Comparison of ENCODE assay signal across 8 cellular contexts in the genomic region with DNA sequence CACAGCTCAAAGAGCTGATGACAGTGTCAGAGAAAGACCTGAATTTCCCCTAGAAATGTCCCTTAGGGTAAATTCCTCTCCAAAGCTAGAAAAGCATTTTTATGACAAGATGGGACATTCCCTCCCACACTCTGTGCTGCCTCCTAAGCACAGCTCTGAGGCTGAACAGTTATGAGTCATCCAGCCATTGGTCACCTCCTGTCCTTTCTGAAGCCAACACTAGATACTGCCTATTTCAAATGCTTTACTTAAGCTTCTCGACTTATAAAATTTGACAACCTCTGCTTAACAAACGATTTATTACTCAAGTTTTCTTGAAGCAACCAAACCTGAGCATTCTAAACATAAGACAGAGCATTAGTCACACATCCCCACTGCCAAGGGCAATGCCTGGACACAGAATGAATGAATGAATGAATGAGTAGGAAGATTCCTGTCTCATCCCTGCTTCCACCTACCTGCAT. TPM values are rescaled to one million over a fixed set of nuclear protein-coding genes. Genes with fewer than 3 reads are reported as not detected.
DNase-seq lines count a peak whose midpoint lies in the region; ATAC-seq and TF ChIP-seq lines count a peak whose summit lies in the region.

No MANE protein-coding gene starts in this region.

- TF ChIP-seq CTCF in uterus (IDR thresholded peaks at IDR 0.05), result no peak

- H3K4me3 ChIP-seq in uterus, result no peak overlapping the region

- no peak overlapping the region for H3K4me3 Mint-ChIP-seq in naive thymus-derived CD8-positive, alpha-beta T cell

- no peak overlapping the region for H3K27ac Mint-ChIP-seq in naive thymus-derived CD8-positive, alpha-beta T cell

- no peaks in the 10 kb centered on the region for H3K36me3 Mint-ChIP-seq in naive thymus-derived CD8-positive, alpha-beta T cell

- H3K4me1 Mint-ChIP-seq in naive thymus-derived CD8-positive, alpha-beta T cell, result peaks cover 12 to 28% (median 17%) of the 10 kb centered on the region in 4 donors

- intact Hi-C loops in uterus (cut with DNase I; ENCODE audit: low total_unique reads), result no loop called here

- no peak overlapping the region for H3K27ac ChIP-seq in uterus

- no peaks in the 10 kb centered on the region for H3K9me3 ChIP-seq in uterus

- no peaks in the 10 kb centered on the region for H3K27me3 ChIP-seq in uterus

- no peaks in the 10 kb centered on the region for H3K4me1 ChIP-seq in uterus

- ATAC-seq in GM21390 (IDR thresholded peaks at IDR 0.05; ENCODE audit: unreplicated experiment) (peak; percentile 55), HG03460 (IDR thresholded peaks at IDR 0.05; ENCODE audit: unreplicated experiment) (peak; percentile 67)
- ATAC-seq in naive thymus-derived CD8-positive, alpha-beta T cell, result no peak

- POLR2A ChIA-PET in naive thymus-derived CD8-positive, alpha-beta T cell (lab: Charles Lee), result no interaction called here

- no peaks in the 10 kb centered on the region for H3K9me3 Mint-ChIP-seq in naive thymus-derived CD8-positive, alpha-beta T cell

- no peaks in the 10 kb centered on the region for H3K36me3 ChIP-seq in uterus

- no peak for TF ChIP-seq POLR2A in uterus (IDR thresholded peaks at IDR 0.05)

- DNase-seq in ELF-1 (ENCODE audit: low read depth, low spot score) (peak; percentile 78), dermis blood vessel endothelial cell (peak; percentile 51), cortex of kidney (lab: John Stamatoyannopoulos, UW) (no peak), uterus (no peak), GDM1 (lab: John Stamatoyannopoulos, UW) (no peak)
- DNase-seq in naive thymus-derived CD8-positive, alpha-beta T cell, result no peak

- H3K27me3 Mint-ChIP-seq in naive thymus-derived CD8-positive, alpha-beta T cell, result peaks cover 19 to 42% (median 33%) of the 10 kb centered on the region in 5 donors

RNA-seq across cellular contexts. Expression of gene B4GALT6, which starts 35.4 kb away (rescaled TPM):
- 3.4 and 6.6 TPM in 2 replicates for total RNA-seq in dermis blood vessel endothelial cell
- 10 to 100 TPM in 1 of 4 donors, 1 to 10 TPM in 3; 1.5 to 11.8 (median 3.9) TPM for total RNA-seq in uterus
- total RNA-seq in naive thymus-derived CD8-positive, alpha-beta T cell, result under 1 TPM in 1 of 2 experiments, not detected in 1; 0.47 TPM
- polyA plus RNA-seq in naive thymus-derived CD8-positive, alpha-beta T cell, result under 1 TPM in 2 of 3 donors, not detected in 1; 0.17 to 0.20 TPM

RNA-seq across cellular contexts. Expression of gene TTR, which starts 57.3 kb away (rescaled TPM):
- total RNA-seq in dermis blood vessel endothelial cell, result not detected in 2 replicates
- total RNA-seq in uterus, result not detected
- not detected for total RNA-seq in naive thymus-derived CD8-positive, alpha-beta T cell
- polyA plus RNA-seq in naive thymus-derived CD8-positive, alpha-beta T cell, result not detected

Comparison
In these comparisons a context has a peak if more than half of its experiments do, and no peak if none do; other contexts are left out.
1. DNase-seq: peak in ELF-1 (single experiment) and dermis blood vessel endothelial cell (single experiment); none in cortex of kidney (single experiment), uterus (0 of 2), naive thymus-derived CD8-positive, alpha-beta T cell (0 of 10) and GDM1 (single experiment).
2. ATAC-seq: peak in GM21390 (single experiment) and HG03460 (single experiment); none in naive thymus-derived CD8-positive, alpha-beta T cell (0 of 2).